ENCODE assay signal across 17 cellular contexts in the genomic region with DNA sequence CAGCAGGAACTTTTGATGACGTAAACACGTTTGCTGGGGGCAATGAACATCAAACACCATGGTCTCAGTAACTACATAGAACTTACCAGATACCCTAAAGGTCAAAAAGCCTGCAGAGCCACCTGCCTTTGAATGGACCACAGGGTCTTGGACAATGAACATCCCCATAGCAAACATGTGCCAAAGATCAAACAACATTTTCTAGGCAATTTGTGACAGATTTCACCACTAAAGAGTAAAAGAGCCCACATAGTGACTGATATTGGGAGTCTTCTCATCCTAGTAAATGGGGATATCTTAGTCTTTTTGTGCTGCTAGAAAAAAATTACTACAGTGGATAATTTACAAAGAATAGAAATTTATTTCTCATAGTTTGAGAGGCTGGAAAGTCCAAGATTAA.
A peak's percentile ranks its signal among the peaks of the same experiment; 100 is the strongest.
DNase-seq lines count a peak whose midpoint lies in the region; ATAC-seq, FAIRE-seq and TF ChIP-seq lines count a peak whose summit lies in the region.
"Had no signal": no experiment of that assay in that cellular context is flagged by ENCODE, and none has a peak within 500 bp of the region (broad histone marks: within the 10 kb centered on the region; RNA-seq: fewer than 3 reads in every experiment).

No MANE protein-coding gene starts in this region.

- peaks cover 11% of the 10 kb centered on the region for H3K4me1 Mint-ChIP-seq in activated naive CD8-positive, alpha-beta T cell treated with anti-CD3 and anti-CD28 coated beads for 36 hours
- H3K4me1 Mint-ChIP-seq: CD4-positive, CD25-positive, alpha-beta regulatory T cell; CD8-positive, alpha-beta memory T cell had no signal

- H3K79me2 ChIP-seq in HepG2 (ENCODE audit: insufficient read depth, low read length) (no peaks in the 10 kb centered on the region), Loucy (ENCODE audit: insufficient read depth, low read length) (no peaks in the 10 kb centered on the region)

- in situ Hi-C loops in HepG2 (cut with HindIII; ENCODE audit: extremely low pct_ligation_motif_present, low pct_unique_long_range_greater_than_20kb) = no loop called here

- H4K20me1 ChIP-seq in HepG2 (ENCODE audit: insufficient read depth, low read length) (no peaks in the 10 kb centered on the region), Loucy (ENCODE audit: insufficient read depth, low read length, poor library complexity, severe bottlenecking) (no peaks in the 10 kb centered on the region)
- H4K20me1 ChIP-seq: BLaER1 treated with 17β-estradiol and CSF1 and Interleukin-3, amounts not matched to agents 10 nM and 100 nM had no signal

- WGBS in HepG2 (ENCODE audit: low lambda C conversion rate) = 10% methylated on average over 2 of the region's 2 CpGs
- WGBS in right lobe of liver (ENCODE audit: insufficient coverage, low coverage, low lambda C conversion rate, missing lambda C conversion rate) = 48% methylated on average over 2 of the region's 2 CpGs
- WGBS in thyroid gland, 2 donors = 83 to 91% methylated on average over 2 of the region's 2 CpGs

- POLR2A ChIA-PET in HepG2 (lab: Yijun Ruan, JAX) = no interaction called here

- CTCF ChIA-PET in HepG2 (lab: Yijun Ruan, JAX; ENCODE audit: low intra/inter-chr PET ratio, low total read pairs) = no interaction called here

- TF ChIP-seq EP300 in HepG2 (IDR thresholded peaks at IDR 0.05; ENCODE audit: low read depth in 2 of 2, low read length in 2 of 2) = no peak
- TF ChIP-seq EP300 in HepG2 (CRISPR knock-in tag; IDR thresholded peaks at IDR 0.05; ENCODE audit: borderline replicate concordance) = no peak

- no peaks in the 10 kb centered on the region for H3K4me1 ChIP-seq in HepG2 (ENCODE audit: insufficient read depth, low read length)
- H3K4me1 ChIP-seq in right lobe of liver = no peaks in the 10 kb centered on the region
- peaks cover 30% of the 10 kb centered on the region for H3K4me1 ChIP-seq in Loucy (ENCODE audit: insufficient read depth, low read length, poor library complexity, severe bottlenecking)
- H3K4me1 ChIP-seq in thyroid gland = peaks cover 0 to 23% of the 10 kb centered on the region in 2 donors

- TF ChIP-seq POLR2A in HepG2 (IDR thresholded peaks at IDR 0.05; ENCODE audit: insufficient read depth in 1 of 2, low read depth in 2 of 2, low read length in 2 of 2) (no peak), right lobe of liver (IDR thresholded peaks at IDR 0.05) (no peak), thyroid gland (IDR thresholded peaks at IDR 0.05) (no peak)

- no peaks in the 10 kb centered on the region for H3K9me3 Mint-ChIP-seq in activated naive CD8-positive, alpha-beta T cell treated with anti-CD3 and anti-CD28 coated beads for 36 hours
- H3K9me3 Mint-ChIP-seq: CD8-positive, alpha-beta memory T cell; H9 had no signal

- no peak for TF ChIP-seq RAD21 in HepG2 (CRISPR knock-in tag; IDR thresholded peaks at IDR 0.05)

- intact Hi-C loops in HepG2 (cut with micrococcal nuclease; ENCODE audit: unreplicated experiment) (no loop called here), right lobe of liver (cut with DNase I) (no loop called here), thyroid gland (cut with DNase I) (no loop called here)

- no peaks in the 10 kb centered on the region for H3K9me3 ChIP-seq in HepG2 (ENCODE audit: low read length)
- H3K9me3 ChIP-seq in right lobe of liver = no peaks in the 10 kb centered on the region
- no peaks in the 10 kb centered on the region for H3K9me3 ChIP-seq in Loucy (ENCODE audit: insufficient read depth, low read depth, low read length)
- no peaks in the 10 kb centered on the region for H3K9me3 ChIP-seq in thyroid gland
- H3K9me3 ChIP-seq: BLaER1 treated with 17β-estradiol and CSF1 and Interleukin-3, amounts not matched to agents 10 nM and 100 nM had no signal

- H3K36me3 Mint-ChIP-seq in activated naive CD8-positive, alpha-beta T cell treated with anti-CD3 and anti-CD28 coated beads for 36 hours = no peaks in the 10 kb centered on the region
- H3K36me3 Mint-ChIP-seq: CD4-positive, CD25-positive, alpha-beta regulatory T cell; CD8-positive, alpha-beta memory T cell had no signal

- H3K9me2 ChIP-seq in Loucy (replicated peaks; ENCODE audit: low read depth, low read length) = no peaks in the 10 kb centered on the region

- H3K4me3 Mint-ChIP-seq in activated naive CD8-positive, alpha-beta T cell treated with anti-CD3 and anti-CD28 coated beads for 36 hours = no peak overlapping the region
- H3K4me3 Mint-ChIP-seq: B cell; CD4-positive, CD25-positive, alpha-beta regulatory T cell; CD8-positive, alpha-beta memory T cell; H9 had no signal

- H3K27me3 Mint-ChIP-seq in activated naive CD8-positive, alpha-beta T cell treated with anti-CD3 and anti-CD28 coated beads for 36 hours = peaks cover 18% of the 10 kb centered on the region
- H3K27me3 Mint-ChIP-seq: B cell; CD4-positive, CD25-positive, alpha-beta regulatory T cell had no signal

- peak overlapping the region; percentile 86 for H3K27ac Mint-ChIP-seq in activated naive CD8-positive, alpha-beta T cell treated with anti-CD3 and anti-CD28 coated beads for 36 hours
- H3K27ac Mint-ChIP-seq: B cell; CD4-positive, CD25-positive, alpha-beta regulatory T cell had no signal

- H2AFZ ChIP-seq in HepG2 (ENCODE audit: low read length) (no peak overlapping the region), Loucy (ENCODE audit: low read length) (no peak overlapping the region)

- no peaks in the 10 kb centered on the region for H3K36me3 ChIP-seq in HepG2 (replicated peaks in 1 of 2; ENCODE audit: control insufficient read depth in 1 of 2, insufficient read depth in 2 of 2, low read length in 2 of 2)
- H3K36me3 ChIP-seq in right lobe of liver = no peaks in the 10 kb centered on the region
- H3K36me3 ChIP-seq in Loucy (ENCODE audit: insufficient read depth, low read length) = no peaks in the 10 kb centered on the region
- no peaks in the 10 kb centered on the region for H3K36me3 ChIP-seq in thyroid gland
- H3K36me3 ChIP-seq: BLaER1 treated with 17β-estradiol and CSF1 and Interleukin-3, amounts not matched to agents 10 nM and 100 nM had no signal

- BruUV-seq in HepG2 (replicated peaks; lab: Mats Ljungman, UMichigan) = no TSS peak

- ATAC-seq in HepG2 (no peak), right lobe of liver (no peak)
- ATAC-seq: GM12878 had no signal

- no peak overlapping the region for H3K9ac ChIP-seq in HepG2 (ENCODE audit: insufficient read depth, low read depth, low read length)
- peak overlapping the region; percentile 28 for H3K9ac ChIP-seq in Loucy (ENCODE audit: low read depth, low read length, poor library complexity, severe bottlenecking)
- H3K9ac ChIP-seq: BLaER1 treated with 17β-estradiol and CSF1 and Interleukin-3, amounts not matched to agents 10 nM and 100 nM had no signal

- H3K4me3 ChIP-seq in HepG2 (replicated peaks in 1 of 3; ENCODE audit: insufficient read depth in 1 of 3, low read depth in 2 of 3, low read length in 3 of 3) (no peak overlapping the region), right lobe of liver (no peak overlapping the region), Loucy (ENCODE audit: low read length, poor library complexity, severe bottlenecking) (no peak overlapping the region), thyroid gland (replicated peaks in 1 of 3) (no peak overlapping the region)
- H3K4me3 ChIP-seq: BLaER1 treated with 17β-estradiol and CSF1 and Interleukin-3, amounts not matched to agents 10 nM and 100 nM; GM12878 had no signal

- H3K4me2 ChIP-seq in HepG2 (ENCODE audit: low read depth, low read length) = no peak overlapping the region
- no peak overlapping the region for H3K4me2 ChIP-seq in Loucy (ENCODE audit: low read depth, low read length, poor library complexity, severe bottlenecking)

- H3F3A ChIP-seq in Loucy (ENCODE audit: low read depth) = no peaks in the 10 kb centered on the region

- H3K27me3 ChIP-seq in HepG2 (ENCODE audit: control insufficient read depth in 1 of 2, insufficient read depth in 2 of 2, low read length in 2 of 2) (no peaks in the 10 kb centered on the region), right lobe of liver (no peaks in the 10 kb centered on the region), Loucy (ENCODE audit: insufficient read depth, low read length, poor library complexity, severe bottlenecking) (no peaks in the 10 kb centered on the region), thyroid gland (no peaks in the 10 kb centered on the region)
- H3K27me3 ChIP-seq: BLaER1 treated with 17β-estradiol and CSF1 and Interleukin-3, amounts not matched to agents 10 nM and 100 nM had no signal

- DNase-seq in HepG2 (ENCODE audit: low spot score) (no peak), right lobe of liver (no peak), GM19240 (ENCODE audit: insufficient read length, low spot score) (no peak), thyroid gland (no peak)
- no peak for DNase-seq in activated naive CD8-positive, alpha-beta T cell treated with anti-CD3 and anti-CD28 coated beads for 36 hours
- DNase-seq: CD4-positive, CD25-positive, alpha-beta regulatory T cell; CD8-positive, alpha-beta memory T cell; COR-L47; DMS 273 treated with DMSO at 0.1 percent for 48 hours; DMS53; DND-41; H9 had no signal

- no peak for FAIRE-seq in HepG2 (lab: Jason Lieb, UNC)
- FAIRE-seq: H1 had no signal

- H3K27ac ChIP-seq in HepG2 (ENCODE audit: extremely low read length, insufficient read depth, low read length) = no peak overlapping the region
- H3K27ac ChIP-seq in right lobe of liver = no peak overlapping the region
- H3K27ac ChIP-seq in thyroid gland = no peak overlapping the region

- TF ChIP-seq CTCF in HepG2 (CRISPR knock-in tag; IDR thresholded peaks at IDR 0.05) (no peak), right lobe of liver (IDR thresholded peaks at IDR 0.05) (no peak), Loucy (conservative IDR thresholded peaks at IDR 0.05; ENCODE audit: low read length) (no peak), thyroid gland (IDR thresholded peaks at IDR 0.05) (no peak)

TF ChIP-seq in HepG2, 621 proteins besides CTCF, POLR2A, EP300 and RAD21:
- no peak for TF ChIP-seq RXRA (CRISPR knock-in tag; IDR thresholded peaks at IDR 0.05)
- peak; percentile 40; the same call in 1 of the 2 replicates for TF ChIP-seq ATF7 (IDR thresholded peaks at IDR 0.05)
- no peak for TF ChIP-seq ATF7 (CRISPR knock-in tag; IDR thresholded peaks at IDR 0.05)
- TF ChIP-seq ZNF317 (CRISPR knock-in tag; IDR thresholded peaks at IDR 0.05) = no peak
- no peak for TF ChIP-seq ATF7-NPFF (CRISPR knock-in tag; IDR thresholded peaks at IDR 0.05; ENCODE audit: low read depth)
- no peak for TF ChIP-seq MYNN (CRISPR knock-in tag; IDR thresholded peaks at IDR 0.05; ENCODE audit: low read depth)
- no peak for TF ChIP-seq JUND (CRISPR knock-in tag; IDR thresholded peaks at IDR 0.05)
- peak in 1 of 2 experiments; percentile 2; a peak in 1 of 4 replicates for TF ChIP-seq MAFK (conservative IDR thresholded peaks at IDR 0.05 in 1 of 2, IDR thresholded peaks at IDR 0.05 in 1 of 2; ENCODE audit: low read length in 2 of 2)
